Comparison of ENCODE assay signal across 18 cellular contexts in the genomic region with DNA sequence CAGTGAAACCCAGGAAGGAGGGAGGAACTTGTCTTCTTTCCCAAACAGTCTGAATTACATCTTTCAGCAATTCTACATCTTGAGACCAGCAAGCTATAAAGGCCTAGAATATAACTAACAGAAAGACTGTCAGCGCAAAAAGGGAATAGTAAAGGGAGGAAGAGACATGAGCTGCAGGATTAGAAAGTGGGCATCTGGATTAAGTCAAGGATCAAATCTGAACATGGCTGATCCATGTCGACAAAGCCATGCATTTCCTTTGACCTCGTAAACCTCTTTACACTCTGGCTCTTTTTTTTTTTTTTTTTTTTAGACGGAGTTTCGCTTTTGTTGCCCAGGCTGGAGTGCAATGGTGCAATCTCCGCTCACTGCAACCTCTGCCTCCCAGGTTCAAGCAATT.
"Had no signal": no experiment of that assay in that cellular context is flagged by ENCODE, and none has a peak within 500 bp of the region (broad histone marks: within the 10 kb centered on the region; RNA-seq: fewer than 3 reads in every experiment).

No MANE protein-coding gene starts in this region.

- H3K27ac ChIP-seq: esophagus squamous epithelium, heart left ventricle, sigmoid colon, skin epidermis had no signal

- H3K4me1 ChIP-seq: esophagus squamous epithelium, heart left ventricle, sigmoid colon had no signal

- H3K36me3 ChIP-seq: esophagus squamous epithelium, heart left ventricle, sigmoid colon had no signal

- ATAC-seq: heart left ventricle; naive thymus-derived CD4-positive, alpha-beta T cell had no signal

- FAIRE-seq: colon, islet of Langerhans, urothelium cell line had no signal

- DNase-seq: dermis blood vessel endothelial cell; esophagus squamous epithelium; foreskin melanocyte; heart left ventricle; hypothalamus; kidney glomerular epithelial cell; mammary epithelial cell; naive thymus-derived CD4-positive, alpha-beta T cell; nephron progenitor cell; posterior cingulate gyrus; sigmoid colon; stimulated activated CD4-positive, alpha-beta T cell treated with anti-CD3 and anti-CD28 coated beads, Interleukin-2, amount 100 ng/mL, for 48 hours; stimulated activated naive CD4-positive, alpha-beta T cell treated with Interleukin-2 at 50 U/mL for 16 hours; trophoblast cell had no signal

- H3K9me3 ChIP-seq: esophagus squamous epithelium, heart left ventricle, sigmoid colon had no signal

- H3K4me3 ChIP-seq: esophagus squamous epithelium, heart left ventricle, sigmoid colon, skin epidermis had no signal

- H3K27me3 ChIP-seq: esophagus squamous epithelium, heart left ventricle, sigmoid colon had no signal
